Comparison of ENCODE assay signal across 16 cellular contexts in genomic region chr7:22866965-22867364, GRCh38. TPM values are rescaled to one million over a fixed set of nuclear protein-coding genes. Genes with fewer than 3 reads are reported as not detected.
DNase-seq lines count a peak whose midpoint lies in the region; ATAC-seq, FAIRE-seq and TF ChIP-seq lines count a peak whose summit lies in the region.
"Had no signal": no experiment of that assay in that cellular context is flagged by ENCODE, and none has a peak within 500 bp of the region (broad histone marks: within the 10 kb centered on the region; RNA-seq: fewer than 3 reads in every experiment).

No MANE protein-coding gene starts in this region.

- no peaks in the 10 kb centered on the region for H3K9me3 ChIP-seq in right atrium auricular region
- H3K9me3 ChIP-seq: upper lobe of left lung had no signal

- H3K36me3 ChIP-seq in right atrium auricular region: peaks cover 4% of the 10 kb centered on the region
- H3K36me3 ChIP-seq: upper lobe of left lung had no signal

- H3K4me3 Mint-ChIP-seq in stimulated activated effector memory CD8-positive, alpha-beta T cell treated with anti-CD3 and anti-CD28 coated beads, Interleukin-12 subunit alpha, Interleukin-12 subunit beta, amount 100 ng/mL, for 72 hours: no peak overlapping the region
- H3K4me3 Mint-ChIP-seq: activated naive CD4-positive, alpha-beta T cell treated with anti-CD3 and anti-CD28 coated beads for 36 hours; CD4-positive, alpha-beta T cell had no signal

- H3K4me1 ChIP-seq in right atrium auricular region: peaks cover 0 to 18% of the 10 kb centered on the region in 2 donors
- H3K4me1 ChIP-seq: parathyroid adenoma had no signal

- peak; percentile 71 for FAIRE-seq in G401.6 (lab: Jason Lieb, UNC)
- FAIRE-seq: HepG2 had no signal

- no peak for TF ChIP-seq CTCF in coronary artery (IDR thresholded peaks at IDR 0.05)
- no peak for TF ChIP-seq CTCF in right atrium auricular region (IDR thresholded peaks at IDR 0.05)

- H3K36me3 Mint-ChIP-seq in stimulated activated effector memory CD8-positive, alpha-beta T cell treated with anti-CD3 and anti-CD28 coated beads, Interleukin-12 subunit alpha, Interleukin-12 subunit beta, amount 100 ng/mL, for 72 hours: peaks cover 19% of the 10 kb centered on the region

- DNase-seq in coronary artery (ENCODE audit: low spot score): no peak
- no peak for DNase-seq in right atrium auricular region (ENCODE audit: low spot score)
- DNase-seq in stimulated activated effector memory CD8-positive, alpha-beta T cell treated with anti-CD3 and anti-CD28 coated beads, Interleukin-12 subunit alpha, Interleukin-12 subunit beta, amount 100 ng/mL, for 72 hours (ENCODE audit: low spot score in 2 of 2): no peak
- no peak for DNase-seq in SW 1271 (lab: John Stamatoyannopoulos, UW)
- no peak for DNase-seq in T-helper 9 cell
- no peak for DNase-seq in NCI-H128 (lab: John Stamatoyannopoulos, UW; ENCODE audit: unreplicated experiment)
- no peak for DNase-seq in HUDEP-2 (lab: John Stamatoyannopoulos, UW; ENCODE audit: unreplicated experiment in 76 of 76)
- DNase-seq: activated naive CD4-positive, alpha-beta T cell treated with anti-CD3 and anti-CD28 coated beads for 36 hours; CD4-positive, alpha-beta T cell; central memory CD4-positive, alpha-beta T cell; mesendoderm; NCI-H1092; upper lobe of left lung had no signal

- H3K27ac Mint-ChIP-seq in stimulated activated effector memory CD8-positive, alpha-beta T cell treated with anti-CD3 and anti-CD28 coated beads, Interleukin-12 subunit alpha, Interleukin-12 subunit beta, amount 100 ng/mL, for 72 hours: peak overlapping the region; percentile 60
- H3K27ac Mint-ChIP-seq: activated naive CD4-positive, alpha-beta T cell treated with anti-CD3 and anti-CD28 coated beads for 36 hours; CD4-positive, alpha-beta T cell had no signal

- H3K4me3 ChIP-seq in coronary artery: no peak overlapping the region
- H3K4me3 ChIP-seq in right atrium auricular region: no peak overlapping the region
- H3K4me3 ChIP-seq: upper lobe of left lung had no signal

- no peak for ATAC-seq in stimulated activated effector memory CD8-positive, alpha-beta T cell treated with anti-CD3 and anti-CD28 coated beads, Interleukin-12 subunit alpha, Interleukin-12 subunit beta, amount 100 ng/mL, for 72 hours
- ATAC-seq: HepG2 had no signal

- H3K9me3 Mint-ChIP-seq in stimulated activated effector memory CD8-positive, alpha-beta T cell treated with anti-CD3 and anti-CD28 coated beads, Interleukin-12 subunit alpha, Interleukin-12 subunit beta, amount 100 ng/mL, for 72 hours: no peaks in the 10 kb centered on the region
- H3K9me3 Mint-ChIP-seq: activated naive CD4-positive, alpha-beta T cell treated with anti-CD3 and anti-CD28 coated beads for 36 hours; CD4-positive, alpha-beta T cell had no signal

- H3K27me3 ChIP-seq in right atrium auricular region: no peaks in the 10 kb centered on the region
- H3K27me3 ChIP-seq: upper lobe of left lung had no signal

- peak overlapping the region; percentile 24 to 76 for H3K27ac ChIP-seq in coronary artery
- peak overlapping the region; percentile 54 to 83 for H3K27ac ChIP-seq in right atrium auricular region
- H3K27ac ChIP-seq: parathyroid adenoma had no signal

- peaks cover 2% of the 10 kb centered on the region for H3K4me1 Mint-ChIP-seq in stimulated activated effector memory CD8-positive, alpha-beta T cell treated with anti-CD3 and anti-CD28 coated beads, Interleukin-12 subunit alpha, Interleukin-12 subunit beta, amount 100 ng/mL, for 72 hours

RNA-seq across cellular contexts. Expression of gene TOMM7, which starts 44.3 kb away (rescaled TPM):
- 100 to 1,000 TPM; 101 to 188 TPM for total RNA-seq in right atrium auricular region
